In genomic region chr5:150350524-150351344, GRCh38 we compare ENCODE assay signal across 8 cellular contexts. TPM values are rescaled to one million over a fixed set of nuclear protein-coding genes. Genes with fewer than 3 reads are reported as not detected.
DNase-seq lines count a peak whose midpoint lies in the region; ATAC-seq and TF ChIP-seq lines count a peak whose summit lies in the region.

No MANE protein-coding gene starts in this region.

- no peaks in the 10 kb centered on the region for H3K9me3 ChIP-seq in right cardiac atrium (ENCODE audit: control insufficient read depth, low read length)

- no peaks in the 10 kb centered on the region for H3K4me1 ChIP-seq in right cardiac atrium (ENCODE audit: control insufficient read depth, insufficient read depth, low read length)

- intact Hi-C loops in right cardiac atrium (cut with DNase I): loop anchor here in 2 of 4 donors (10.0 kb wide), 2 partner anchors 94 to 226 kb away; partner anchors contain the start of gene RPS14 (in 1 of the 2)

- ATAC-seq in GM21390 (IDR thresholded peaks at IDR 0.05; ENCODE audit: unreplicated experiment): peak; percentile 97
- ATAC-seq in SK-N-SH treated with all-trans-retinoic acid at 6 μM for 48 hours: peak; percentile 96
- ATAC-seq in right cardiac atrium: peak; percentile 79 to 82

- DNase-seq in ELF-1 (ENCODE audit: low read depth, low spot score) (peak; percentile 88), HPDE6-E6E7 (ENCODE audit: extremely low spot score) (peak; percentile 81), anterior cingulate cortex (lab: John Stamatoyannopoulos, UW) (peak in 56 of 58 donors; percentile 7 to 86 (median 64)), right cardiac atrium (peak; percentile 55 to 86 (median 74)), retina (peak; percentile 75), NCI-H1105 (lab: John Stamatoyannopoulos, UW) (no peak)

- H3K27ac ChIP-seq in right cardiac atrium (ENCODE audit: low read length): no peak overlapping the region

- H3K4me3 ChIP-seq in right cardiac atrium (ENCODE audit: low read length): no peak overlapping the region

- 46% methylated on average over 7 of the region's 7 CpGs for WGBS in right cardiac atrium

- H3K27me3 ChIP-seq in right cardiac atrium (ENCODE audit: control insufficient read depth, insufficient read depth): no peaks in the 10 kb centered on the region

TF ChIP-seq in SK-N-SH treated with all-trans-retinoic acid at 6 μM for 48 hours, 23 proteins besides CTCF, POLR2A, EP300 and RAD21:
- TF ChIP-seq ZFP3 (CRISPR knock-in tag; IDR thresholded peaks at IDR 0.05) (peak; percentile 85; the same call in 1 of the 2 replicates), RARB (CRISPR knock-in tag; IDR thresholded peaks at IDR 0.05) (no peak)

RNA-seq across cellular contexts. Expression of gene TCOF1, which starts 6.8 kb away (rescaled TPM):
- 10 to 100 TPM; 14.3 to 22.7 (median 17.5) TPM for total RNA-seq in right cardiac atrium
- 11.9 TPM for polyA plus RNA-seq in right cardiac atrium

RNA-seq across cellular contexts. Expression of gene ARSI, which starts 48.0 kb away (rescaled TPM):
- 1 to 10 TPM in 1 of 4 donors, under 1 TPM in 3; 0.49 to 1.1 (median 0.66) TPM for total RNA-seq in right cardiac atrium
- polyA plus RNA-seq in right cardiac atrium: 0.25 TPM
